8 cellular contexts compared by ENCODE assay signal in genomic region chr9:94168203-94169000, GRCh38.
DNase-seq lines count a peak whose midpoint lies in the region; ATAC-seq and TF ChIP-seq lines count a peak whose summit lies in the region.

No MANE protein-coding gene starts in this region.

- POLR2A ChIA-PET in CD8-positive, alpha-beta T cell (lab: Charles Lee): interaction anchor here (1.3 kb wide), 1 partner anchor 92 kb away, joined by 3 read pairs; no protein-coding TSS in a partner anchor

- intact Hi-C loops in CD8-positive, alpha-beta T cell (cut with DNase I, micrococcal nuclease): loop anchor here (5.0 to 10.0 kb wide), 8 partner anchors 206 to 1844 kb away; partner anchors contain the start of genes AOPEP (in 2 of the 2), FAM120A (in 2 of the 2), FAM120AOS (in 2 of the 2) and CARD19 (in 1 of the 2)
- intact Hi-C loops in ovary (cut with DNase I): loop anchor here in 1 of 4 donors (5.0 kb wide), 1 partner anchor 136 kb away; no protein-coding TSS in a partner anchor

- no peaks in the 10 kb centered on the region for H3K27me3 Mint-ChIP-seq in CD8-positive, alpha-beta T cell (ENCODE audit: low read depth)

- no peak for TF ChIP-seq CTCF in CD8-positive, alpha-beta T cell (IDR thresholded peaks at IDR 0.05)
- no peak for TF ChIP-seq CTCF in ovary (IDR thresholded peaks at IDR 0.05)

- ATAC-seq in CD8-positive, alpha-beta T cell: no peak
- ATAC-seq in esophagus mucosa (no peak), HG02938 (IDR thresholded peaks at IDR 0.05; ENCODE audit: unreplicated experiment) (no peak)

- no peaks in the 10 kb centered on the region for H3K9me3 ChIP-seq in CD8-positive, alpha-beta T cell (ENCODE audit: low read length)
- H3K9me3 ChIP-seq in NT2/D1 (ENCODE audit: insufficient read depth, low read length) (no peaks in the 10 kb centered on the region), endocrine pancreas (ENCODE audit: control insufficient read depth, low read length) (no peaks in the 10 kb centered on the region), ovary (no peaks in the 10 kb centered on the region)

- no peaks in the 10 kb centered on the region for H3K36me3 ChIP-seq in CD8-positive, alpha-beta T cell (ENCODE audit: insufficient read depth, low read length)
- peaks cover 27% of the 10 kb centered on the region for H3K36me3 ChIP-seq in NT2/D1 (ENCODE audit: insufficient read depth, insufficient read length, low read length)
- no peaks in the 10 kb centered on the region for H3K36me3 ChIP-seq in endocrine pancreas (ENCODE audit: control insufficient read depth, insufficient read depth, low read length)
- no peaks in the 10 kb centered on the region for H3K36me3 ChIP-seq in ovary

- peak overlapping the region; percentile 93 for H3K27ac Mint-ChIP-seq in CD8-positive, alpha-beta T cell

- H3K9ac ChIP-seq in NT2/D1 (ENCODE audit: insufficient read length, low read depth) (peak overlapping the region; percentile 46), endocrine pancreas (ENCODE audit: control insufficient read depth, insufficient read depth, low read length) (no peak overlapping the region)

- WGBS in ovary, 3 donors: 7 to 11% (median 10%) methylated on average over 10 of the region's 10 CpGs

- peak overlapping the region; percentile 90 for H3K4me3 Mint-ChIP-seq in CD8-positive, alpha-beta T cell

- peaks cover 71% of the 10 kb centered on the region for H3K4me1 Mint-ChIP-seq in CD8-positive, alpha-beta T cell (ENCODE audit: low read depth)

- H3K4me3 ChIP-seq in CD8-positive, alpha-beta T cell (ENCODE audit: low read depth, low read length): peak overlapping the region; percentile 52
- peak overlapping the region; percentile 92 for H3K4me3 ChIP-seq in NT2/D1 (ENCODE audit: insufficient read length, low read depth)
- H3K4me3 ChIP-seq in endocrine pancreas (ENCODE audit: control insufficient read depth, insufficient read depth, low read length): peak overlapping the region; percentile 98
- peak overlapping the region; percentile 99 for H3K4me3 ChIP-seq in ovary

- H3K36me3 Mint-ChIP-seq in CD8-positive, alpha-beta T cell: peaks cover 12% of the 10 kb centered on the region

- H3K27me3 ChIP-seq in CD8-positive, alpha-beta T cell (ENCODE audit: insufficient read depth, low read length): no peaks in the 10 kb centered on the region
- H3K27me3 ChIP-seq in NT2/D1 (ENCODE audit: insufficient read depth, insufficient read length) (no peaks in the 10 kb centered on the region), endocrine pancreas (ENCODE audit: control insufficient read depth, insufficient read depth, low read length) (no peaks in the 10 kb centered on the region), ovary (no peaks in the 10 kb centered on the region)

- no peaks in the 10 kb centered on the region for H3K9me3 Mint-ChIP-seq in CD8-positive, alpha-beta T cell

- no peak for DNase-seq in CD8-positive, alpha-beta T cell
- DNase-seq in NT2/D1 (ENCODE audit: low read depth, low spot score): no peak
- DNase-seq in ovary: no peak
- no peak for DNase-seq in NCI-H69 (lab: John Stamatoyannopoulos, UW)
- DNase-seq in RPMI8226: no peak

- no peak for TF ChIP-seq POLR2A in ovary (IDR thresholded peaks at IDR 0.05)

- no peak for TF ChIP-seq EP300 in ovary (IDR thresholded peaks at IDR 0.05)

- no peak overlapping the region for H3K27ac ChIP-seq in CD8-positive, alpha-beta T cell (ENCODE audit: low read depth, low read length)
- H3K27ac ChIP-seq in ovary: no peak overlapping the region

- CTCF ChIA-PET in CD8-positive, alpha-beta T cell (lab: Charles Lee): no interaction called here

- H3K4me1 ChIP-seq in CD8-positive, alpha-beta T cell (ENCODE audit: insufficient read depth, low read length): peaks cover 59% of the 10 kb centered on the region
- H3K4me1 ChIP-seq in NT2/D1 (ENCODE audit: insufficient read depth, insufficient read length): no peaks in the 10 kb centered on the region
- H3K4me1 ChIP-seq in endocrine pancreas (ENCODE audit: control insufficient read depth, insufficient read depth, low read length): peaks cover 32% of the 10 kb centered on the region
- H3K4me1 ChIP-seq in ovary (ENCODE audit: insufficient read depth): peaks cover 12% of the 10 kb centered on the region
